ENCODE assay signal across 28 cellular contexts in the genomic region with DNA sequence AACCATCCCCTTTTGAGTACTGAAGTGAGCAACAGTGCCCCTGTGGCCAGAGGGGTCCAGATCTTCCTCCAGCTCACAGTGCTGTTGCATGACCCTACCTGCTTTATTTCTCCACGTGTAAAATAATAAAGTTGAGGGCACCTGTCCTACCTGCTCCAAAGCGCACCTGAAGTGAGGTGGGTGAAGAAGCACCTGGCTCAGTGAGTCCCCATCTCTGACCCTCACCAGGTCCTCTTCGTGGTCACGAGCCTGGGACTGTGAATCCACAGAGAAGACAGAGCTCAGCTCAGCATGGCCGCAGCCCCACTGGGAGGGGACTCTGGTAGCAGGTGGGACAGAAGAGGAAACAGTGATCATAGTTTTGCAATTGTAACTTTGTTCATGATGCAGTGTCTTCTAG.
"Had no signal": no experiment of that assay in that cellular context is flagged by ENCODE, and none has a peak within 500 bp of the region (broad histone marks: within the 10 kb centered on the region; RNA-seq: fewer than 3 reads in every experiment).

No MANE protein-coding gene starts in this region.

- DNase-seq: activated CD4-positive, alpha-beta memory T cell treated with anti-CD3 and anti-CD28 coated beads for 36 hours; activated CD4-positive, alpha-beta T cell treated with anti-CD3 and anti-CD28 coated beads for 36 hours; activated CD4-positive, alpha-beta T cell treated with anti-CD3 and anti-CD28 coated beads, Interleukin-2, amount 10 ng/mL, durations not matched to agents 24 days and 14 days; activated CD4-positive, CD25-positive, alpha-beta regulatory T cell; activated CD4-positive, CD25-positive, alpha-beta regulatory T cell treated with anti-CD3 and anti-CD28 coated beads, Interleukin-2, amount 50 U/mL, for 72 hours; activated CD8-positive, alpha-beta T cell treated with anti-CD3 and anti-CD28 coated beads, Interleukin-2, amount 10 ng/mL, durations not matched to agents 7 days and 5 days; activated effector memory CD4-positive, alpha-beta T cell treated with Interleukin-2 at 50 U/mL for 16 hours; activated naive CD4-positive, alpha-beta T cell treated with anti-CD3 and anti-CD28 coated beads for 36 hours; activated naive CD8-positive, alpha-beta T cell treated with anti-CD3 and anti-CD28 coated beads for 36 hours; activated naive CD8-positive, alpha-beta T cell treated with anti-CD3 and anti-CD28 coated beads, Interleukin-2, amount 50 U/mL, for 24 hours; activated T-cell treated with anti-CD3 and anti-CD28 coated beads, Interleukin-2, amount 50 U/mL, for 4 hours; amygdala; aorta; body of pancreas; central memory CD4-positive, alpha-beta T cell; cerebellar nuclear complex; colonic mucosa; effector CD8-positive, alpha-beta T cell; foreskin fibroblast; gastrocnemius medialis; glutamatergic neuron; heart left ventricle; T-helper 2 cell had no signal

- H3K4me3 ChIP-seq: adrenal gland, body of pancreas, cardiac muscle cell, colonic mucosa, gastrocnemius medialis, heart left ventricle had no signal

- H3K27ac ChIP-seq: adrenal gland, body of pancreas, cardiac muscle cell, colonic mucosa, gastrocnemius medialis, heart left ventricle had no signal

- ATAC-seq: activated CD4-positive, alpha-beta T cell treated with anti-CD3 and anti-CD28 coated beads for 36 hours; activated CD8-positive, alpha-beta T cell treated with anti-CD3 and anti-CD28 coated beads, Interleukin-2, amount 10 ng/mL, durations not matched to agents 7 days and 5 days; activated naive CD8-positive, alpha-beta T cell treated with anti-CD3 and anti-CD28 coated beads, Interleukin-2, amount 50 U/mL, for 24 hours; activated T-cell treated with anti-CD3 and anti-CD28 coated beads, Interleukin-2, amount 50 U/mL, for 4 hours; activated T-helper 17 cell treated with anti-CD3 and anti-CD28 coated beads, Interleukin-2, amount 50 U/mL, for 72 hours; body of pancreas; esophagus mucosa; gastrocnemius medialis; heart left ventricle had no signal

- H3K4me3 Mint-ChIP-seq: activated CD4-positive, alpha-beta memory T cell treated with anti-CD3 and anti-CD28 coated beads for 36 hours; activated CD4-positive, alpha-beta T cell treated with anti-CD3 and anti-CD28 coated beads for 36 hours; activated CD4-positive, alpha-beta T cell treated with anti-CD3 and anti-CD28 coated beads, Interleukin-2, amount 10 ng/mL, durations not matched to agents 24 days and 14 days; activated CD8-positive, alpha-beta T cell treated with anti-CD3 and anti-CD28 coated beads, Interleukin-2, amount 10 ng/mL, durations not matched to agents 7 days and 5 days; activated naive CD4-positive, alpha-beta T cell treated with anti-CD3 and anti-CD28 coated beads for 36 hours; activated naive CD4-positive, alpha-beta T cell treated with anti-CD3 and anti-CD28 coated beads, Interleukin-2, amount 50 U/mL, for 24 hours; activated naive CD8-positive, alpha-beta T cell treated with anti-CD3 and anti-CD28 coated beads for 36 hours; activated naive CD8-positive, alpha-beta T cell treated with anti-CD3 and anti-CD28 coated beads, Interleukin-2, amount 50 U/mL, for 24 hours; activated T-cell treated with anti-CD3 and anti-CD28 coated beads, Interleukin-2, amount 50 U/mL, for 4 hours; activated T-helper 17 cell treated with anti-CD3 and anti-CD28 coated beads, Interleukin-2, amount 50 U/mL, for 72 hours had no signal

- H3K36me3 ChIP-seq: adrenal gland, cardiac muscle cell, colonic mucosa, gastrocnemius medialis, heart left ventricle had no signal

- H3K9me3 ChIP-seq: adrenal gland, body of pancreas, colonic mucosa, gastrocnemius medialis, heart left ventricle had no signal

- H3K27ac Mint-ChIP-seq: activated CD4-positive, alpha-beta memory T cell treated with anti-CD3 and anti-CD28 coated beads for 36 hours; activated CD4-positive, alpha-beta T cell treated with anti-CD3 and anti-CD28 coated beads for 36 hours; activated CD4-positive, alpha-beta T cell treated with anti-CD3 and anti-CD28 coated beads, Interleukin-2, amount 10 ng/mL, durations not matched to agents 24 days and 14 days; activated CD8-positive, alpha-beta T cell treated with anti-CD3 and anti-CD28 coated beads, Interleukin-2, amount 10 ng/mL, durations not matched to agents 7 days and 5 days; activated naive CD4-positive, alpha-beta T cell treated with anti-CD3 and anti-CD28 coated beads for 36 hours; activated naive CD4-positive, alpha-beta T cell treated with anti-CD3 and anti-CD28 coated beads, Interleukin-2, amount 50 U/mL, for 24 hours; activated naive CD8-positive, alpha-beta T cell treated with anti-CD3 and anti-CD28 coated beads for 36 hours; activated naive CD8-positive, alpha-beta T cell treated with anti-CD3 and anti-CD28 coated beads, Interleukin-2, amount 50 U/mL, for 24 hours; activated T-helper 17 cell treated with anti-CD3 and anti-CD28 coated beads, Interleukin-2, amount 50 U/mL, for 72 hours had no signal

- H3K9me3 Mint-ChIP-seq: activated CD4-positive, alpha-beta memory T cell treated with anti-CD3 and anti-CD28 coated beads for 36 hours; activated CD4-positive, alpha-beta T cell treated with anti-CD3 and anti-CD28 coated beads, Interleukin-2, amount 10 ng/mL, durations not matched to agents 24 days and 14 days; activated naive CD4-positive, alpha-beta T cell treated with anti-CD3 and anti-CD28 coated beads for 36 hours; activated naive CD4-positive, alpha-beta T cell treated with anti-CD3 and anti-CD28 coated beads, Interleukin-2, amount 50 U/mL, for 24 hours; activated naive CD8-positive, alpha-beta T cell treated with anti-CD3 and anti-CD28 coated beads for 36 hours; activated naive CD8-positive, alpha-beta T cell treated with anti-CD3 and anti-CD28 coated beads, Interleukin-2, amount 50 U/mL, for 24 hours; activated T-cell treated with anti-CD3 and anti-CD28 coated beads, Interleukin-2, amount 50 U/mL, for 4 hours; activated T-helper 17 cell treated with anti-CD3 and anti-CD28 coated beads, Interleukin-2, amount 50 U/mL, for 72 hours had no signal

- H3K27me3 Mint-ChIP-seq: activated CD4-positive, alpha-beta T cell treated with anti-CD3 and anti-CD28 coated beads for 36 hours; activated CD4-positive, alpha-beta T cell treated with anti-CD3 and anti-CD28 coated beads, Interleukin-2, amount 10 ng/mL, durations not matched to agents 24 days and 14 days; activated naive CD8-positive, alpha-beta T cell treated with anti-CD3 and anti-CD28 coated beads, Interleukin-2, amount 50 U/mL, for 24 hours had no signal

- H3K4me1 ChIP-seq: adrenal gland, body of pancreas, colonic mucosa, gastrocnemius medialis, heart left ventricle had no signal

- H3K36me3 Mint-ChIP-seq: activated CD4-positive, alpha-beta memory T cell treated with anti-CD3 and anti-CD28 coated beads for 36 hours; activated naive CD4-positive, alpha-beta T cell treated with anti-CD3 and anti-CD28 coated beads, Interleukin-2, amount 50 U/mL, for 24 hours; activated naive CD8-positive, alpha-beta T cell treated with anti-CD3 and anti-CD28 coated beads for 36 hours had no signal

- H3K27me3 ChIP-seq: adrenal gland, body of pancreas, cardiac muscle cell, colonic mucosa, gastrocnemius medialis had no signal

- H3K4me1 Mint-ChIP-seq: activated CD4-positive, alpha-beta T cell treated with anti-CD3 and anti-CD28 coated beads for 36 hours; activated CD4-positive, alpha-beta T cell treated with anti-CD3 and anti-CD28 coated beads, Interleukin-2, amount 10 ng/mL, durations not matched to agents 24 days and 14 days; activated naive CD4-positive, alpha-beta T cell treated with anti-CD3 and anti-CD28 coated beads, Interleukin-2, amount 50 U/mL, for 24 hours; activated naive CD8-positive, alpha-beta T cell treated with anti-CD3 and anti-CD28 coated beads for 36 hours; activated naive CD8-positive, alpha-beta T cell treated with anti-CD3 and anti-CD28 coated beads, Interleukin-2, amount 50 U/mL, for 24 hours; activated T-helper 17 cell treated with anti-CD3 and anti-CD28 coated beads, Interleukin-2, amount 50 U/mL, for 72 hours had no signal
